ENCODE assay signal across 28 cellular contexts in genomic region chrX:19842542-19842941, GRCh38. TPM values are rescaled to one million over a fixed set of nuclear protein-coding genes. Genes with fewer than 3 reads are reported as not detected.
DNase-seq lines count a peak whose midpoint lies in the region; ATAC-seq, FAIRE-seq and TF ChIP-seq lines count a peak whose summit lies in the region.
"Had no signal": no experiment of that assay in that cellular context is flagged by ENCODE, and none has a peak within 500 bp of the region (broad histone marks: within the 10 kb centered on the region; RNA-seq: fewer than 3 reads in every experiment).

No MANE protein-coding gene starts in this region.

- peak overlapping the region; percentile 24; the same call in 1 of the 2 replicates for H3K9ac ChIP-seq in SU-DHL-6 (ENCODE audit: low read length)
- H3K9ac ChIP-seq: BLaER1 had no signal

- H3K27me3 ChIP-seq in SU-DHL-6 (ENCODE audit: low read length) = no peaks in the 10 kb centered on the region
- H3K27me3 ChIP-seq: BLaER1, cardiac muscle cell, foreskin keratinocyte, MG63, upper lobe of right lung had no signal

- peak overlapping the region; percentile 82 for H3K4me2 ChIP-seq in SU-DHL-6 (ENCODE audit: low read depth, low read length, poor library complexity, severe bottlenecking)
- H3K4me2 ChIP-seq: BLaER1 had no signal

- TF ChIP-seq CTCF in SU-DHL-6 (IDR thresholded peaks at IDR 0.05; ENCODE audit: insufficient read depth, low read length, poor library complexity, severe bottlenecking) (no peak), nephron progenitor cell (IDR thresholded peaks at IDR 0.05) (no peak)

- peaks cover 17 to 53% (median 32%) of the 10 kb centered on the region in 3 donors for H3K4me1 Mint-ChIP-seq in naive B cell
- H3K4me1 Mint-ChIP-seq in nephron progenitor cell = peaks cover 39% of the 10 kb centered on the region

- no peaks in the 10 kb centered on the region for H3K36me3 ChIP-seq in SU-DHL-6 (ENCODE audit: low read length)
- H3K36me3 ChIP-seq: BLaER1, cardiac muscle cell, MG63, upper lobe of right lung had no signal

- ATAC-seq in naive B cell (ENCODE audit: low read depth in 2 of 2) = peak; percentile 25 to 27
- ATAC-seq: activated T-cell treated with anti-CD3 and anti-CD28 coated beads, Interleukin-2, amount 50 U/mL, for 4 hours; esophagus mucosa; foreskin keratinocyte; left colon; Panc1; upper lobe of right lung had no signal

- peak; percentile 91 for FAIRE-seq in GM12892 (lab: Jason Lieb, UNC)

- peaks cover 40% of the 10 kb centered on the region for H3F3A ChIP-seq in SU-DHL-6 (ENCODE audit: insufficient read depth)

- H3K27ac ChIP-seq in SU-DHL-6 (ENCODE audit: low read depth, low read length) = peak overlapping the region; percentile 95
- H3K27ac ChIP-seq: BLaER1, cardiac muscle cell, foreskin keratinocyte, upper lobe of right lung had no signal

- H3K27me3 Mint-ChIP-seq in naive B cell = peaks cover 0 to 7% (median 0%) of the 10 kb centered on the region in 3 donors
- no peaks in the 10 kb centered on the region for H3K27me3 Mint-ChIP-seq in nephron progenitor cell (ENCODE audit: low read depth, poor library complexity)

- no peaks in the 10 kb centered on the region for H3K9me2 ChIP-seq in SU-DHL-6 (replicated peaks; ENCODE audit: insufficient read depth, low read length)

- peaks cover 63% of the 10 kb centered on the region for H3K79me2 ChIP-seq in SU-DHL-6 (ENCODE audit: insufficient read depth, low read length)

- H3K36me3 Mint-ChIP-seq in naive B cell (peaks cover 0 to 7% of the 10 kb centered on the region in 2 donors), nephron progenitor cell (ENCODE audit: low read depth) (peaks cover 10% of the 10 kb centered on the region)

- H3K27ac Mint-ChIP-seq in naive B cell (peak overlapping the region in 4 of 6 donors; percentile 21 to 76 (median 56)), nephron progenitor cell (no peak overlapping the region)

- peaks cover 0 to 1% (median 0%) of the 10 kb centered on the region in 7 donors for H3K9me3 Mint-ChIP-seq in naive B cell
- peaks cover 68% of the 10 kb centered on the region for H3K9me3 Mint-ChIP-seq in nephron progenitor cell
- H3K9me3 Mint-ChIP-seq: activated T-cell treated with anti-CD3 and anti-CD28 coated beads, Interleukin-2, amount 50 U/mL, for 4 hours had no signal

- H3K4me3 Mint-ChIP-seq in naive B cell = peak overlapping the region in 2 of 8 donors; percentile 47 to 63
- no peak overlapping the region for H3K4me3 Mint-ChIP-seq in nephron progenitor cell

- H3K4me3 ChIP-seq in SU-DHL-6 (ENCODE audit: insufficient read depth, low read length, poor library complexity, severe bottlenecking) = no peak overlapping the region
- H3K4me3 ChIP-seq: BLaER1, cardiac muscle cell, MG63, upper lobe of right lung had no signal

- H2AFZ ChIP-seq in SU-DHL-6 (ENCODE audit: low read depth, low read length, severe bottlenecking) = no peak overlapping the region

- peak; percentile 42 for DNase-seq in activated CD8-positive, alpha-beta memory T cell treated with anti-CD3 and anti-CD28 coated beads for 24 hours
- DNase-seq in activated CD8-positive, alpha-beta memory T cell treated with anti-CD3 and anti-CD28 coated beads, Interleukin-2, amount 50 U/mL, for 48 hours = no peak
- DNase-seq in GM12892 (ENCODE audit: insufficient read length) (no peak), naive B cell (no peak), nephron progenitor cell (no peak), NCI-H1436 treated with DMSO at 0.1 percent for 48 hours (lab: John Stamatoyannopoulos, UW) (no peak), HUDEP-2 (lab: John Stamatoyannopoulos, UW; ENCODE audit: unreplicated experiment in 76 of 76) (no peak)
- DNase-seq: activated naive CD4-positive, alpha-beta T cell; activated T-cell treated with anti-CD3 and anti-CD28 coated beads, Interleukin-2, amount 50 U/mL, for 4 hours; anterior cingulate cortex; cortex of kidney; DMS79 treated with DMSO at 0.1 percent for 48 hours; foreskin keratinocyte; left colon; mesenchymal stem cell; MG63; NCI-H146; NCI-H524; nucleus accumbens; SHP77 treated with DMSO at 0.1 percent for 48 hours; stimulated activated CD4-positive, alpha-beta T cell treated with anti-CD3 and anti-CD28 coated beads, Interleukin-1b, Interleukin-23, amount 100 ng/mL, for 48 hours; substantia nigra; upper lobe of right lung had no signal

- TF ChIP-seq POLR2A in GM12892 (IDR thresholded peaks at IDR 0.05; ENCODE audit: low read depth, low read length) = no peak

- no peaks in the 10 kb centered on the region for H3K9me3 ChIP-seq in SU-DHL-6 (ENCODE audit: insufficient read depth, low read length)
- H3K9me3 ChIP-seq: BLaER1, MG63, upper lobe of right lung had no signal

- no peaks in the 10 kb centered on the region for H4K20me1 ChIP-seq in SU-DHL-6 (ENCODE audit: low read depth, low read length)

RNA-seq across cellular contexts. Expression of gene SH3KBP1, which starts 44.9 kb away (rescaled TPM):
- 124 TPM for polyA plus RNA-seq in GM12892 (2012; ENCODE audit: missing spikeins)
- 10 to 100 TPM; 18.1 to 60.4 (median 48.1) TPM for polyA plus RNA-seq in naive B cell (ENCODE audit: low read depth in 6 of 6)
